2 cellular contexts compared by ENCODE assay signal in genomic region chr4:138957302-138957701, GRCh38.
TF ChIP-seq lines count a peak whose summit lies in the region.

No MANE protein-coding gene starts in this region.

TF ChIP-seq in GM23338, 12 proteins besides CTCF, POLR2A, EP300 and RAD21:
- TF ChIP-seq ETS1 (IDR thresholded peaks at IDR 0.05): no peak
- TF ChIP-seq EZH2 (IDR thresholded peaks at IDR 0.05; ENCODE audit: low read depth, unreplicated experiment): no peak
- no peak for TF ChIP-seq ZNF462 (CRISPR knock-in tag; IDR thresholded peaks at IDR 0.05)
- TF ChIP-seq CREB1 (CRISPR knock-in tag; IDR thresholded peaks at IDR 0.05; ENCODE audit: low read depth): no peak
- TF ChIP-seq NANOG (IDR thresholded peaks at IDR 0.05; ENCODE audit: borderline replicate concordance): no peak
- no peak for TF ChIP-seq JUNB (IDR thresholded peaks at IDR 0.05; ENCODE audit: unreplicated experiment)
- TF ChIP-seq REST (IDR thresholded peaks at IDR 0.05; ENCODE audit: unreplicated experiment): no peak
- no peak for TF ChIP-seq POLR2AphosphoS5 (IDR thresholded peaks at IDR 0.05; ENCODE audit: low read depth)
- TF ChIP-seq STAT1 (IDR thresholded peaks at IDR 0.05; ENCODE audit: unreplicated experiment): no peak
- no peak for TF ChIP-seq ZNF331 (CRISPR knock-in tag; IDR thresholded peaks at IDR 0.05; ENCODE audit: low read depth)
- TF ChIP-seq EZH2phosphoT487 (IDR thresholded peaks at IDR 0.05; ENCODE audit: unreplicated experiment): no peak
- TF ChIP-seq ZNF114 (CRISPR knock-in tag; IDR thresholded peaks at IDR 0.05): no peak

TF ChIP-seq in K562, 482 proteins besides CTCF, POLR2A, EP300 and RAD21:
- no peak for TF ChIP-seq ZBTB1 (CRISPR knock-in tag; IDR thresholded peaks at IDR 0.05; ENCODE audit: borderline replicate concordance, low read depth)
- TF ChIP-seq MAFK (IDR thresholded peaks at IDR 0.05; ENCODE audit: low read length): peak; percentile 33; the same call in 1 of the 2 replicates
- TF ChIP-seq BRCA1 (IDR thresholded peaks at IDR 0.05): no peak
- TF ChIP-seq BRCA1 (CRISPR knock-in tag; IDR thresholded peaks at IDR 0.05): no peak
- TF ChIP-seq ZNF518B (CRISPR knock-in tag; IDR thresholded peaks at IDR 0.05): no peak
- no peak for TF ChIP-seq COPS2 (conservative IDR thresholded peaks at IDR 0.05)
- peak; percentile 68 for TF ChIP-seq MAFG (tag; conservative IDR thresholded peaks at IDR 0.05)
- peak; percentile 52 for TF ChIP-seq MAFF (IDR thresholded peaks at IDR 0.05; ENCODE audit: low read length)
- peak; percentile 75 for TF ChIP-seq C11orf30 (IDR thresholded peaks at IDR 0.05; ENCODE audit: low read depth)
- peak; percentile 85 for TF ChIP-seq ZNF316 (IDR thresholded peaks at IDR 0.05)
TF ChIP-seq in K562: peak in this region for 5.
